In the genomic region with DNA sequence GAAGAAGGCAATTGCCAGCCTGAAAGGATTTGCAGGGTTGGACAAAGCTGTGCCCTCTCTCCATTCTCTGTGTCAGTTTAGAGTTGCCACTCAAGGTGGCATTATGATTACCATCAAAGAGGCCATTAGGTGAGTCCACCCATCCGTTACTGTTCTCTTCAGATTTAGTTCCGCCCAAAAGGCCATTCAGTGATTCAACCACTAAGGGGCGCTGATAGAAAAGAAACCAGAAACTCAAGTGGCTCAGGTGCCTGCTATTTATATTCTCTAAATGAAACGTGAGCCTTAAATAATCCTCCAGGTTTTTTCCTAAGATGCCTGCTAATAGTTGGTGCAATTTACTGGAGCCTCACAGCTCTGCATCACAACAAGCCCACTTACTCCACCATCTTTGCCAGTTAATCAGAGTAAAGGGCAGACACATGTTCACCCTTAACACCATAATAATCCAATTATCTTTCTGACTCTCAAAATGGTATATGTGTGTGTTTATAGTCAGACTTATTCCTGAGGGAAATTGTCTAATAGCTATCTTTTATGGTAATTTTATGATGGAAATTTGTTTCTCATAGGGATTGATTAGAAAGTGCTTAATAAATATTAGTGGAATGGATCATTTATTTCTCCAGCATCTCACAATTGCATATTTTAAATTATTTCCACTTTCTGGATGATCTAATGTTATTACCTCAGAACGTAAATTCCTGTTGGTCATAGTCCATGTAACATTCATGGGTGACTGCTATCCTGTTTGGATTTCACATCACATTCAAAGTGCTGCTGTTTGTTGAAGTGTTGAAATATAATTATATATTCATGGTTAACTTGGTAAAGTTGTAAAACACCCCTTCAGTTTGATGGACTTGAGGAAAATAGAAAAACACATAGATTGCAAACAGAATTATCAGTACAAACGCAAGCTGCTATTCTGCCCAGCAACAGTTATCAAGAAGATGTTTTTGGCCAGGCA, we compare ENCODE assay signal across 2 cellular contexts.
TF ChIP-seq lines count a peak whose summit lies in the region.

No MANE protein-coding gene starts in this region.

TF ChIP-seq in HEK293T, 16 proteins besides CTCF, POLR2A, EP300 and RAD21 (continued from another document):
- TF ChIP-seq HDGF (IDR thresholded peaks at IDR 0.05; ENCODE audit: borderline replicate concordance): no peak
- no peak for TF ChIP-seq FOXA1 (IDR thresholded peaks at IDR 0.05)
- no peak for TF ChIP-seq FOXK2 (IDR thresholded peaks at IDR 0.05)
- TF ChIP-seq ELF4 (IDR thresholded peaks at IDR 0.05): no peak
- no peak for TF ChIP-seq CTBP1 (IDR thresholded peaks at IDR 0.05; ENCODE audit: borderline replicate concordance)
- TF ChIP-seq ARNT (IDR thresholded peaks at IDR 0.05): no peak
- TF ChIP-seq SP1 (IDR thresholded peaks at IDR 0.05): no peak
- TF ChIP-seq TARDBP (IDR thresholded peaks at IDR 0.05): no peak
- TF ChIP-seq ZNF384 (IDR thresholded peaks at IDR 0.05): no peak
- TF ChIP-seq L3MBTL2 (conservative IDR thresholded peaks at IDR 0.05): no peak
- no peak for TF ChIP-seq BHLHE40 (IDR thresholded peaks at IDR 0.05; ENCODE audit: borderline replicate concordance)
- TF ChIP-seq NFRKB (IDR thresholded peaks at IDR 0.05): no peak

TF ChIP-seq in GM12878, 131 proteins besides CTCF, POLR2A, EP300 and RAD21 (continued from another document):
- TF ChIP-seq NR2C1 (IDR thresholded peaks at IDR 0.05): no peak
